Comparison of ENCODE assay signal across 26 cellular contexts in genomic region chr10:48548531-48549135, GRCh38. TPM values are rescaled to one million over a fixed set of nuclear protein-coding genes. Genes with fewer than 3 reads are reported as not detected.
DNase-seq lines count a peak whose midpoint lies in the region; ATAC-seq, FAIRE-seq and TF ChIP-seq lines count a peak whose summit lies in the region.
"Had no signal": no experiment of that assay in that cellular context is flagged by ENCODE, and none has a peak within 500 bp of the region (broad histone marks: within the 10 kb centered on the region; RNA-seq: fewer than 3 reads in every experiment).

No MANE protein-coding gene starts in this region.

- TF ChIP-seq EP300 in HepG2 (IDR thresholded peaks at IDR 0.05; ENCODE audit: low read depth in 2 of 2, low read length in 2 of 2) (no peak), HepG2 (CRISPR knock-in tag; IDR thresholded peaks at IDR 0.05; ENCODE audit: borderline replicate concordance) (no peak), K562 (IDR thresholded peaks at IDR 0.05; ENCODE audit: low read length) (no peak)

- intact Hi-C loops in HepG2 (cut with micrococcal nuclease; ENCODE audit: unreplicated experiment): no loop called here
- intact Hi-C loops in right lobe of liver (cut with DNase I): no loop called here
- intact Hi-C loops in K562 (cut with micrococcal nuclease): no loop called here

- H3K36me3 ChIP-seq in HepG2 (replicated peaks in 1 of 2; ENCODE audit: control insufficient read depth in 1 of 2, insufficient read depth in 2 of 2, low read length in 2 of 2) (no peaks in the 10 kb centered on the region), right lobe of liver (no peaks in the 10 kb centered on the region), K562 (ENCODE audit: control insufficient read depth, insufficient read depth, low read length) (no peaks in the 10 kb centered on the region), neuronal stem cell (replicated peaks in 1 of 2; ENCODE audit: control insufficient read depth in 2 of 2, insufficient read depth in 2 of 2, low read length in 2 of 2) (no peaks in the 10 kb centered on the region), neural progenitor cell (no peaks in the 10 kb centered on the region)
- H3K36me3 ChIP-seq: MG63, SJSA1 had no signal

- H3K9me1 ChIP-seq in K562 (ENCODE audit: control insufficient read depth, insufficient read depth, low read length): no peaks in the 10 kb centered on the region

- H4K8ac ChIP-seq in neuronal stem cell (ENCODE audit: low read depth, low read length): no peak overlapping the region
- no peak overlapping the region for H4K8ac ChIP-seq in H9 (replicated peaks; ENCODE audit: insufficient read length, low read depth, low read length)

- H3F3A ChIP-seq in neural progenitor cell (ENCODE audit: low read depth): peaks cover 2% of the 10 kb centered on the region

- no peaks in the 10 kb centered on the region for H4K20me1 ChIP-seq in HepG2 (ENCODE audit: insufficient read depth, low read length)
- H4K20me1 ChIP-seq in K562 (replicated peaks; ENCODE audit: control insufficient read depth, insufficient read depth, low read length): no peaks in the 10 kb centered on the region
- no peaks in the 10 kb centered on the region for H4K20me1 ChIP-seq in H9 (ENCODE audit: control insufficient read depth, insufficient read depth, insufficient read length)
- H4K20me1 ChIP-seq in neural progenitor cell (ENCODE audit: low read depth): no peaks in the 10 kb centered on the region

- H2AFZ ChIP-seq in HepG2 (ENCODE audit: low read length) (no peak overlapping the region), K562 (ENCODE audit: low read depth, low read length) (no peak overlapping the region), neuronal stem cell (ENCODE audit: low read length) (no peak overlapping the region), H9 (ENCODE audit: low read length) (no peak overlapping the region), neural progenitor cell (replicated peaks) (no peak overlapping the region)

- H3K36me3 Mint-ChIP-seq in H9 (ENCODE audit: insufficient read depth in 1 of 3, low read depth in 3 of 3) (no peaks in the 10 kb centered on the region; a peak in 1 of 7 replicates), neural progenitor cell (no peaks in the 10 kb centered on the region)

- H3K4ac ChIP-seq in neuronal stem cell (ENCODE audit: low read length) (no peak overlapping the region), H9 (ENCODE audit: low read depth, low read length) (no peak overlapping the region)

- H3K9me3 ChIP-seq in HepG2 (ENCODE audit: low read length) (no peaks in the 10 kb centered on the region), right lobe of liver (no peaks in the 10 kb centered on the region), K562 (replicated peaks; ENCODE audit: control insufficient read depth, insufficient read depth, low read depth, low read length) (0 out of 2 replicates have a peak, but pooled peaks cover 4% of the 10 kb centered on the region), neuronal stem cell (replicated peaks in 1 of 2; ENCODE audit: control insufficient read depth in 2 of 2, insufficient read depth in 1 of 2, low read depth in 1 of 2, low read length in 2 of 2) (no peaks in the 10 kb centered on the region), H9 (ENCODE audit: control insufficient read depth, low read depth, low read length) (no peaks in the 10 kb centered on the region), neural progenitor cell (ENCODE audit: low read depth) (no peaks in the 10 kb centered on the region)
- H3K9me3 ChIP-seq: MG63, SJSA1 had no signal

- peak; percentile 74 for ATAC-seq in HepG2
- ATAC-seq in right lobe of liver: no peak
- ATAC-seq in K562: peak; percentile 71
- ATAC-seq: HCT116 had no signal

- H3K79me2 ChIP-seq in HepG2 (ENCODE audit: insufficient read depth, low read length) (no peaks in the 10 kb centered on the region), K562 (ENCODE audit: control insufficient read depth, insufficient read depth, low read length) (no peaks in the 10 kb centered on the region), H9 (ENCODE audit: insufficient read depth, low read length) (no peaks in the 10 kb centered on the region), neural progenitor cell (ENCODE audit: low read depth) (no peaks in the 10 kb centered on the region)

- H3K4me2 ChIP-seq in HepG2 (ENCODE audit: low read depth, low read length): no peak overlapping the region
- H3K4me2 ChIP-seq in K562 (ENCODE audit: insufficient read depth, low read length): no peak overlapping the region
- H3K4me2 ChIP-seq in neuronal stem cell (ENCODE audit: insufficient read depth, low read length, poor library complexity, severe bottlenecking): no peak overlapping the region
- no peak overlapping the region for H3K4me2 ChIP-seq in H9 (ENCODE audit: insufficient read depth, insufficient read length, low read length)
- no peak overlapping the region for H3K4me2 ChIP-seq in neural progenitor cell

- H2BK20ac ChIP-seq in H9 (ENCODE audit: low read depth, low read length, poor library complexity, severe bottlenecking): no peak overlapping the region

- no peak for FAIRE-seq in HepG2 (lab: Jason Lieb, UNC)
- no peak for FAIRE-seq in K562 (lab: Jason Lieb, UNC)
- FAIRE-seq: G401.6, GM12892, GM19239, H1 had no signal

- H3K23ac ChIP-seq in neuronal stem cell (ENCODE audit: low read depth, low read length, poor library complexity) (no peak overlapping the region), H9 (ENCODE audit: insufficient read length, low read depth, low read length) (no peak overlapping the region)

- no peak for TF ChIP-seq CTCF in HepG2 (CRISPR knock-in tag; IDR thresholded peaks at IDR 0.05)
- no peak for TF ChIP-seq CTCF in right lobe of liver (IDR thresholded peaks at IDR 0.05)
- TF ChIP-seq CTCF in K562 (IDR thresholded peaks at IDR 0.05 in 2 of 3, conservative IDR thresholded peaks at IDR 0.05 in 1 of 3; ENCODE audit: insufficient read depth in 2 of 3, low read depth in 1 of 3, low read length in 3 of 3): 0 out of 6 replicates have a peak, but pooled peaks of 1 of the 3 experiments have one; percentile 22
- no peak for TF ChIP-seq CTCF in H9 (conservative IDR thresholded peaks at IDR 0.05)
- no peak for TF ChIP-seq CTCF in neural progenitor cell (IDR thresholded peaks at IDR 0.05)

- no peaks in the 10 kb centered on the region for H3K4me1 ChIP-seq in HepG2 (ENCODE audit: insufficient read depth, low read length)
- H3K4me1 ChIP-seq in right lobe of liver: no peaks in the 10 kb centered on the region
- H3K4me1 ChIP-seq in K562 (replicated peaks in 1 of 2; ENCODE audit: control insufficient read depth in 2 of 2, insufficient read depth in 2 of 2, low read length in 2 of 2): no peaks in the 10 kb centered on the region
- no peaks in the 10 kb centered on the region for H3K4me1 ChIP-seq in neuronal stem cell (ENCODE audit: control insufficient read depth in 2 of 2, insufficient read depth in 1 of 2, low read depth in 1 of 2, low read length in 2 of 2)
- H3K4me1 ChIP-seq in H9 (ENCODE audit: insufficient read depth, low read length): no peaks in the 10 kb centered on the region
- peaks cover 2% of the 10 kb centered on the region for H3K4me1 ChIP-seq in neural progenitor cell
- H3K4me1 ChIP-seq: SJSA1 had no signal

- no peak overlapping the region for H3T11ph ChIP-seq in H9 (ENCODE audit: low read length)

- H3K27ac Mint-ChIP-seq in H9: no peak overlapping the region
- H3K27ac Mint-ChIP-seq in neural progenitor cell: no peak overlapping the region
- H3K27ac Mint-ChIP-seq: CD4-positive, alpha-beta T cell had no signal

- DNase-seq in HepG2 (ENCODE audit: low spot score) (no peak), right lobe of liver (no peak), K562 (ENCODE audit: extremely low read depth in 1 of 4, low spot score in 3 of 4) (peak in 1 of 4 experiments; percentile 24), neuronal stem cell (ENCODE audit: low spot score) (no peak), NCI-H774 (lab: John Stamatoyannopoulos, UW) (no peak), H9 (no peak), neural progenitor cell (ENCODE audit: low spot score) (no peak)
- DNase-seq: CD4-positive, alpha-beta T cell; COR-L47; DMS53; KBM-7; MG63; NCI-H1048; NCI-H1417 treated with DMSO at 0.1 percent for 48 hours; NCI-H1694 treated with DMSO at 0.1 percent for 48 hours; NCI-H2081; NCI-H2227 treated with DMSO at 0.1 percent for 48 hours; NCI-H526 treated with DMSO at 0.1 percent for 48 hours; Right ventricle myocardium superior; RPMI8226 had no signal

- no peak overlapping the region for H2BK15ac ChIP-seq in neuronal stem cell (ENCODE audit: low read length)
- no peak overlapping the region for H2BK15ac ChIP-seq in H9 (ENCODE audit: low read depth, low read length)

- H2BK120ac ChIP-seq in neuronal stem cell (ENCODE audit: low read depth, low read length) (no peak overlapping the region), H9 (ENCODE audit: low read depth, low read length, poor library complexity, severe bottlenecking) (no peak overlapping the region)

- 26% methylated on average over 6 of the region's 7 CpGs for WGBS in HepG2 (ENCODE audit: low lambda C conversion rate)
- 39% methylated on average over 2 of the region's 7 CpGs for WGBS in right lobe of liver (ENCODE audit: insufficient coverage, low coverage, low lambda C conversion rate, missing lambda C conversion rate)
- under 1% methylated on average over 7 of the region's 7 CpGs for WGBS in K562 (ENCODE audit: insufficient coverage, low coverage, missing lambda C conversion rate)
- WGBS in neuronal stem cell (ENCODE audit: extremely low coverage in 2 of 2, insufficient read length in 2 of 2, insufficient replicate concordance in 1 of 2), 2 donors: no CpG with 5 or more reads among the region's 7 CpGs
- WGBS in H9 (ENCODE audit: extremely low coverage, insufficient read length, low lambda C conversion rate): no CpG with 5 or more reads among the region's 7 CpGs

- no peak for TF ChIP-seq POLR2A in HepG2 (IDR thresholded peaks at IDR 0.05; ENCODE audit: insufficient read depth in 1 of 2, low read depth in 2 of 2, low read length in 2 of 2)
- TF ChIP-seq POLR2A in right lobe of liver (IDR thresholded peaks at IDR 0.05): no peak
- TF ChIP-seq POLR2A in K562 (conservative IDR thresholded peaks at IDR 0.05): no peak

- no peak overlapping the region for H2BK12ac ChIP-seq in neuronal stem cell (ENCODE audit: low read length)
- H2BK12ac ChIP-seq in H9 (ENCODE audit: insufficient read length, low read depth, low read length): no peak overlapping the region

- CTCF ChIA-PET in HepG2 (lab: Yijun Ruan, JAX; ENCODE audit: low intra/inter-chr PET ratio, low total read pairs) (no interaction called here), K562 (lab: Yijun Ruan, JAX; ENCODE audit: low intra/inter-chr PET ratio) (no interaction called here)

- peak overlapping the region; percentile 83 for H2AK5ac ChIP-seq in neuronal stem cell (ENCODE audit: low read depth, low read length)
- H2AK5ac ChIP-seq in H9 (ENCODE audit: insufficient read length, low read length): no peak overlapping the region

- TF ChIP-seq RAD21 in HepG2 (CRISPR knock-in tag; IDR thresholded peaks at IDR 0.05) (no peak), K562 (CRISPR knock-in tag; conservative IDR thresholded peaks at IDR 0.05 in 1 of 2, IDR thresholded peaks at IDR 0.05 in 1 of 2) (no peak)

- H3K4me1 Mint-ChIP-seq in H9 (peaks cover 9 to 17% of the 10 kb centered on the region in 2 experiments), neural progenitor cell (peaks cover 9% of the 10 kb centered on the region)

- H3K27me3 ChIP-seq in HepG2 (ENCODE audit: control insufficient read depth in 1 of 2, insufficient read depth in 2 of 2, low read length in 2 of 2) (peaks cover 2 to 15% of the 10 kb centered on the region in 2 experiments), right lobe of liver (no peaks in the 10 kb centered on the region), K562 (ENCODE audit: control insufficient read depth in 2 of 2, insufficient read depth in 2 of 2, low read length in 2 of 2) (peaks cover 33 to 62% of the 10 kb centered on the region in 2 experiments), neuronal stem cell (ENCODE audit: control insufficient read depth in 3 of 3, insufficient read depth in 3 of 3, low read depth in 1 of 3, low read length in 3 of 3) (no peaks in the 10 kb centered on the region), H9 (ENCODE audit: insufficient read depth, low read length) (no peaks in the 10 kb centered on the region), neural progenitor cell (no peaks in the 10 kb centered on the region)
- H3K27me3 ChIP-seq: MG63, SJSA1 had no signal

- no peak overlapping the region for H3K14ac ChIP-seq in neuronal stem cell (ENCODE audit: low read length)
- H3K14ac ChIP-seq in H9 (ENCODE audit: insufficient read depth, low read length): no peak overlapping the region

- in situ Hi-C loops in HepG2 (cut with HindIII; ENCODE audit: extremely low pct_ligation_motif_present, low pct_unique_long_range_greater_than_20kb): no loop called here
- in situ Hi-C loops in K562 (cut with MboI): no loop called here

- H2BK5ac ChIP-seq in neuronal stem cell (ENCODE audit: low read length) (no peak overlapping the region), H9 (ENCODE audit: insufficient read length, low read length) (no peak overlapping the region)

- H3K27me3 Mint-ChIP-seq in H9 (ENCODE audit: low read depth) (peaks cover 2% of the 10 kb centered on the region; the same call in 1 of the 2 replicates), neural progenitor cell (ENCODE audit: insufficient read depth, low read depth) (peaks cover 6% of the 10 kb centered on the region)
- H3K27me3 Mint-ChIP-seq: CD4-positive, alpha-beta T cell had no signal

- no peaks in the 10 kb centered on the region for H3K79me1 ChIP-seq in neuronal stem cell (ENCODE audit: low read depth, low read length)
- H3K79me1 ChIP-seq in H9 (ENCODE audit: insufficient read depth, low read depth, low read length, poor library complexity, severe bottlenecking): no peaks in the 10 kb centered on the region

- no peak overlapping the region for H3K9ac ChIP-seq in HepG2 (ENCODE audit: insufficient read depth, low read depth, low read length)
- no peak overlapping the region for H3K9ac ChIP-seq in K562 (ENCODE audit: insufficient read depth in 1 of 2, low read depth in 2 of 2, low read length in 2 of 2)
- H3K9ac ChIP-seq in neuronal stem cell (ENCODE audit: low read depth, low read length, poor library complexity): no peak overlapping the region
- no peak overlapping the region for H3K9ac ChIP-seq in H9 (ENCODE audit: extremely low read depth, insufficient read length, low read length)
- no peak overlapping the region for H3K9ac ChIP-seq in neural progenitor cell

- no peak overlapping the region for H3K56ac ChIP-seq in H9 (ENCODE audit: insufficient read length, low read depth, low read length)

- H3K18ac ChIP-seq in neuronal stem cell (ENCODE audit: low read length) (peak overlapping the region; percentile 54), H9 (ENCODE audit: insufficient read length, low read depth, low read length) (no peak overlapping the region)

- H3K4me3 ChIP-seq in HepG2 (replicated peaks in 1 of 3; ENCODE audit: insufficient read depth in 1 of 3, low read depth in 2 of 3, low read length in 3 of 3): no peak overlapping the region
- H3K4me3 ChIP-seq in right lobe of liver: no peak overlapping the region
- no peak overlapping the region for H3K4me3 ChIP-seq in K562
- H3K4me3 ChIP-seq in neuronal stem cell (ENCODE audit: low read length in 2 of 2): no peak overlapping the region
- H3K4me3 ChIP-seq in neural progenitor cell: no peak overlapping the region
- H3K4me3 ChIP-seq: MG63, SJSA1 had no signal

- H4K91ac ChIP-seq in neuronal stem cell (ENCODE audit: low read depth, low read length, poor library complexity): no peak overlapping the region
- no peak overlapping the region for H4K91ac ChIP-seq in H9 (ENCODE audit: insufficient read length, low read depth, low read length)

- H3K4me3 Mint-ChIP-seq in H9 (no peak overlapping the region), neural progenitor cell (no peak overlapping the region)
- H3K4me3 Mint-ChIP-seq: CD4-positive, alpha-beta T cell had no signal

- H3K27ac ChIP-seq in HepG2 (ENCODE audit: extremely low read length, insufficient read depth, low read length) (no peak overlapping the region), right lobe of liver (no peak overlapping the region), K562 (ENCODE audit: extremely low read depth, low read depth, low read length) (no peak overlapping the region), neuronal stem cell (replicated peaks; ENCODE audit: low read length) (no peak overlapping the region), H9 (ENCODE audit: insufficient read length, low read depth, low read length) (no peak overlapping the region), neural progenitor cell (no peak overlapping the region)
- H3K27ac ChIP-seq: SJSA1 had no signal

- H3K23me2 ChIP-seq in H9 (ENCODE audit: insufficient read length, low read depth, low read length, poor library complexity, severe bottlenecking): no peaks in the 10 kb centered on the region

- H3K9me3 Mint-ChIP-seq in H9: peaks cover 0 to 3% of the 10 kb centered on the region in 2 experiments; a peak in 1 of 5 replicates
- H3K9me3 Mint-ChIP-seq in neural progenitor cell: no peaks in the 10 kb centered on the region
- H3K9me3 Mint-ChIP-seq: CD4-positive, alpha-beta T cell had no signal

- POLR2A ChIA-PET in HepG2 (lab: Yijun Ruan, JAX) (no interaction called here), K562 (lab: Yijun Ruan, JAX) (interaction anchor here (0.8 to 1.0 kb wide), 2 partner anchors 14 to 84 kb away, joined by 3 to 4 read pairs; no protein-coding TSS in a partner anchor)

- BruUV-seq in HepG2 (replicated peaks; lab: Mats Ljungman, UMichigan): no TSS peak
- no TSS peak for BruUV-seq in K562 (replicated peaks; lab: Mats Ljungman, UMichigan)

- H4K5ac ChIP-seq in H9 (ENCODE audit: insufficient read length, low read depth, low read length): no peak overlapping the region

RNA-seq across cellular contexts. Expression of gene ARHGAP22, which starts 56.2 kb away (rescaled TPM):
- total RNA-seq in HepG2 (2016; rRNA removed; fragmentation: Illumina TruSeq; extraction: Trizol) (0.38 TPM in 1 of 2 replicates, not detected in the other), right lobe of liver (1 to 10 TPM in 1 of 6 experiments, under 1 TPM in 5; 0.22 to 3.6 (median 0.64) TPM), K562 (2014; rRNA removed) (23.2 and 30.0 TPM in 2 replicates), K562 (2014; rRNA removed; fragmentation: Illumina TruSeq; extraction: Trizol) (7.8 and 8.6 TPM in 2 replicates), K562 (2015; rRNA removed; fragmentation: Illumina TruSeq; extraction: Trizol) (12.4 and 12.7 TPM in 2 replicates), K562 (2021) (28.1 and 29.3 TPM in 2 replicates), H9 (2021) (6.9 and 7.4 TPM in 2 replicates), neural progenitor cell (ENCODE audit: low replicate concordance) (1.7 and 5.1 TPM in 2 replicates)
- 0.20 and 0.26 TPM in 2 replicates for total RNA-seq in HepG2 (2016; cell fraction: cytosol; rRNA removed; fragmentation: Illumina TruSeq; extraction: Trizol; ENCODE audit: low read depth)
- total RNA-seq in HepG2 (2016; cell fraction: insoluble cytoplasmic fraction; rRNA removed; fragmentation: Illumina TruSeq; extraction: Trizol): 0.18 and 0.24 TPM in 2 replicates
- total RNA-seq in HepG2 (2016; cell fraction: membrane; rRNA removed; fragmentation: Illumina TruSeq; extraction: Trizol): 0.25 and 0.34 TPM in 2 replicates
- total RNA-seq in HepG2 (2016; cell fraction: nucleus; rRNA removed; fragmentation: Illumina TruSeq; extraction: Trizol): not detected in 2 replicates
- polyA plus RNA-seq in HepG2 (2011; rRNA removed) (0.05 and 0.08 TPM in 2 replicates), K562 (2011; rRNA removed) (12.3 and 13.1 TPM in 2 replicates), K562 (2014; fragmentation: Illumina TruSeq; extraction: Trizol) (8.7 and 12.5 TPM in 2 replicates), K562 (2014; fragmentation: Nextera tagmentation; extraction: Ambion mirVana) (1 to 10 TPM; 1.3 to 1.4 TPM), K562 (2014; rRNA removed) (19.3 and 22.3 TPM in 2 replicates)
- polyA plus RNA-seq in HepG2 (2011; cell fraction: cytosol; rRNA removed): 0.04 TPM in 2 replicates
- 0.16 and 0.23 TPM in 2 replicates for polyA plus RNA-seq in HepG2 (2011; cell fraction: nucleus; rRNA removed)
- 0.07 TPM in 1 of 2 replicates, not detected in the other for polyA plus RNA-seq in HepG2 (2012)
- polyA plus RNA-seq in HepG2 (2016; cell fraction: cytosol; fragmentation: Illumina TruSeq; extraction: Trizol; ENCODE audit: low read depth): 0.08 and 0.14 TPM in 2 replicates
- polyA plus RNA-seq in HepG2 (2016; cell fraction: insoluble cytoplasmic fraction; fragmentation: Illumina TruSeq; extraction: Trizol; ENCODE audit: low read depth): 0.11 TPM in 2 replicates
- 0.09 and 0.40 TPM in 2 replicates for polyA plus RNA-seq in HepG2 (2016; cell fraction: membrane; fragmentation: Illumina TruSeq; extraction: Trizol; ENCODE audit: low read depth)
- polyA plus RNA-seq in HepG2 (2016; cell fraction: nucleus; fragmentation: Illumina TruSeq; extraction: Trizol; ENCODE audit: insufficient read depth, low read depth): 0.56 TPM in 1 of 2 replicates, not detected in the other
- polyA minus RNA-seq in HepG2 (2011; rRNA and poly(A)+ RNA removed; ENCODE audit: low replicate concordance): 0.10 TPM in 1 of 2 replicates, not detected in the other
- not detected in 2 replicates for polyA minus RNA-seq in HepG2 (2011; cell fraction: cytosol; rRNA and poly(A)+ RNA removed)
- not detected in 2 replicates for polyA minus RNA-seq in HepG2 (2011; cell fraction: nucleus; rRNA and poly(A)+ RNA removed)
- total RNA-seq in K562 (2011; cell fraction: chromatin; rRNA removed; ENCODE audit: low replicate concordance): 9.9 and 13.9 TPM in 2 replicates
- total RNA-seq in K562 (2011; cell fraction: nucleolus; rRNA removed): 10.7 and 11.5 TPM in 2 replicates
- total RNA-seq in K562 (2011; cell fraction: nucleoplasm; rRNA removed): 8.2 and 9.7 TPM in 2 replicates
- polyA plus RNA-seq in K562 (2011; cell fraction: cytosol; rRNA removed): 12.0 and 31.3 TPM in 2 replicates
- polyA plus RNA-seq in K562 (2011; cell fraction: nucleus; rRNA removed): 19.7 and 38.0 TPM in 2 replicates
- polyA plus RNA-seq in K562 (2012): 6.0 and 12.9 TPM in 2 replicates
- 7.5 and 11.3 TPM in 2 replicates for polyA minus RNA-seq in K562 (2011; rRNA and poly(A)+ RNA removed)
- polyA minus RNA-seq in K562 (2011; cell fraction: cytosol; rRNA and poly(A)+ RNA removed): 15.5 and 16.6 TPM in 2 replicates
- polyA minus RNA-seq in K562 (2011; cell fraction: nucleus; rRNA and poly(A)+ RNA removed): 9.4 and 13.7 TPM in 2 replicates
- 4.5 TPM for polyA plus RNA-seq in neuronal stem cell (2013, experiment 1 of 2)
- polyA plus RNA-seq in neuronal stem cell (2013, experiment 2 of 2): 4.7 TPM
- total RNA-seq: CD4-positive, alpha-beta T cell had no signal

Comparison
In these comparisons a context has a peak if more than half of its experiments do, and no peak if none do; other contexts are left out.
1. ATAC-seq: peak in HepG2 (single experiment) and K562 (single experiment); none in right lobe of liver (0 of 4).